Comparison of ENCODE assay signal across 27 cellular contexts in the genomic region with DNA sequence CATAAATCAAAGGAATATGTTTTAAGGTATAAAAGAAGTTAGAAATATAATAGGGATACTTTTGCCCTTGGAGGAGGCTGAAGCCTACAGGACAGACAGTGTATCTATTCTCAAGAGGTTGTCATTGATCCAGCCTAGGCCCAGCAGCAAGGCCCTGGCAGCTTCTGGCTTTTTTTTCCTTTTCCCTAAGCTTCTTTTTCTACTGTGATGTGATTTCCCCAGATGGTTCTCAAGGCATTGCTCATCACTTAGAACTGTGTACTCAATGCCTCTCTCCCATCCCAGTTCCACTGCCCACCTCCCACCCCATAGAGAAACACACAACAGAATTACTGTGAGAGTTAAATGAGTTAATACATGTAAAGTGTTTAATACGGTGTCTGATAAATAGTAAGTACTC.
A peak's percentile ranks its signal among the peaks of the same experiment; 100 is the strongest.
DNase-seq lines count a peak whose midpoint lies in the region; ATAC-seq and TF ChIP-seq lines count a peak whose summit lies in the region.
"Had no signal": no experiment of that assay in that cellular context is flagged by ENCODE, and none has a peak within 500 bp of the region (broad histone marks: within the 10 kb centered on the region; RNA-seq: fewer than 3 reads in every experiment).

No MANE protein-coding gene starts in this region.

- H3K36me3 ChIP-seq in HEK293 (ENCODE audit: control insufficient read depth in 2 of 2, insufficient read depth in 1 of 2, low read length in 2 of 2), result peaks cover 0 to 22% of the 10 kb centered on the region in 2 experiments; a peak in 1 of 3 replicates
- H3K36me3 ChIP-seq in brain microvascular endothelial cell (replicated peaks), result no peaks in the 10 kb centered on the region
- H3K36me3 ChIP-seq in MG63, result no peaks in the 10 kb centered on the region
- H3K36me3 ChIP-seq: ovary had no signal

- no peaks in the 10 kb centered on the region for H3K27me3 ChIP-seq in brain microvascular endothelial cell (replicated peaks)
- H3K27me3 ChIP-seq in MG63, result no peaks in the 10 kb centered on the region
- H3K27me3 ChIP-seq: ovary, right atrium auricular region had no signal

- DNase-seq in brain microvascular endothelial cell (peak; percentile 22), fibroblast of the conjunctiva (ENCODE audit: low read depth) (peak; percentile 42), substantia nigra (lab: John Stamatoyannopoulos, UW) (no peak), chondrocyte (ENCODE audit: low spot score) (no peak), MG63 (no peak)
- DNase-seq: activated CD4-positive, alpha-beta T cell treated with anti-CD3 and anti-CD28 coated beads, Interleukin-2, amount 50 U/mL, for 48 hours; activated CD8-positive, alpha-beta memory T cell treated with anti-CD3 and anti-CD28 coated beads, Interleukin-2, amount 50 U/mL, for 4 hours; activated naive CD4-positive, alpha-beta T cell treated with anti-CD3 and anti-CD28 coated beads, Interleukin-2, amount 50 U/mL, for 16 hours; aorta; H7; left ventricle myocardium superior; midbrain; natural killer cell; NCI-H2081 treated with DMSO at 0.1 percent for 48 hours; NCI-H446; ovary; stimulated activated naive CD8-positive, alpha-beta T cell treated with anti-CD3 and anti-CD28 coated beads, Interleukin-15, Interleukin-2, amounts not matched to agents 100 U/mL and 50 U/mL, for 24 hours had no signal

- H3K9me3 ChIP-seq in HEK293 (ENCODE audit: control insufficient read depth, insufficient read depth, low read depth, low read length) (no peaks in the 10 kb centered on the region), MG63 (no peaks in the 10 kb centered on the region)
- H3K9me3 ChIP-seq: ovary, right atrium auricular region had no signal

- H3K27ac ChIP-seq in HEK293 (ENCODE audit: extremely low read depth, low read depth, low read length) (no peak overlapping the region), brain microvascular endothelial cell (peak overlapping the region; percentile 70), substantia nigra (ENCODE audit: low read depth, low read length, poor library complexity, severe bottlenecking) (peak overlapping the region; percentile 50)
- H3K27ac ChIP-seq: ovary, right atrium auricular region had no signal

- ATAC-seq in GM19035 (IDR thresholded peaks at IDR 0.05; ENCODE audit: unreplicated experiment), result no peak
- ATAC-seq: left ventricle myocardium superior; natural killer cell; Right ventricle myocardium inferior; stimulated activated naive CD8-positive, alpha-beta T cell treated with anti-CD3 and anti-CD28 coated beads, Interleukin-15, Interleukin-2, amounts not matched to agents 100 U/mL and 50 U/mL, for 24 hours; WTC11 had no signal

- no peaks in the 10 kb centered on the region for H3K9me3 Mint-ChIP-seq in chondrocyte (ENCODE audit: low read depth)
- H3K9me3 Mint-ChIP-seq: central memory CD8-positive, alpha-beta T cell; IgD-negative memory B cell; natural killer cell; T-helper 2 cell treated with Interferon-gamma antibody and Interleukin-4, amounts not matched to agents 5 μg/mL and 100 μg/mL, for 36 hours; type B pancreatic cell; WTC11 had no signal

- POLR2A ChIA-PET in HEK293 (lab: Yijun Ruan, JAX), result no interaction called here

- H3K4me1 ChIP-seq in HEK293 (ENCODE audit: control insufficient read depth, insufficient read depth, low read length), result no peaks in the 10 kb centered on the region
- H3K4me1 ChIP-seq: right atrium auricular region had no signal

- H3K4me1 Mint-ChIP-seq in chondrocyte (ENCODE audit: low read depth), result peaks cover 16% of the 10 kb centered on the region
- H3K4me1 Mint-ChIP-seq: central memory CD8-positive, alpha-beta T cell had no signal

- no peak overlapping the region for H3K27ac Mint-ChIP-seq in chondrocyte (ENCODE audit: unreplicated experiment)
- H3K27ac Mint-ChIP-seq: B cell; IgD-negative memory B cell; natural killer cell; T-helper 2 cell treated with Interferon-gamma antibody and Interleukin-4, amounts not matched to agents 5 μg/mL and 100 μg/mL, for 36 hours; type B pancreatic cell had no signal

- CTCF ChIA-PET in HEK293 (lab: Yijun Ruan, JAX), result no interaction called here

- H3K36me3 Mint-ChIP-seq in chondrocyte (ENCODE audit: low read depth), result no peaks in the 10 kb centered on the region
- H3K36me3 Mint-ChIP-seq: natural killer cell had no signal

- H3K4me3 Mint-ChIP-seq in chondrocyte (ENCODE audit: unreplicated experiment), result no peak overlapping the region
- H3K4me3 Mint-ChIP-seq: B cell; central memory CD8-positive, alpha-beta T cell; IgD-negative memory B cell; natural killer cell; T-helper 2 cell treated with Interferon-gamma antibody and Interleukin-4, amounts not matched to agents 5 μg/mL and 100 μg/mL, for 36 hours; type B pancreatic cell; WTC11 had no signal

- H3K4me3 ChIP-seq in HEK293 (ENCODE audit: low read depth, low read length) (no peak overlapping the region), brain microvascular endothelial cell (ENCODE audit: low read depth, low read length) (no peak overlapping the region), MG63 (no peak overlapping the region)
- H3K4me3 ChIP-seq: ovary, right atrium auricular region had no signal

- TF ChIP-seq CTCF in HEK293 (tag by site-specific recombination; IDR thresholded peaks at IDR 0.05), result no peak
- no peak for TF ChIP-seq CTCF in brain microvascular endothelial cell (IDR thresholded peaks at IDR 0.05; ENCODE audit: low read depth, low read length, missing control alignments)
- no peak for TF ChIP-seq CTCF in chondrocyte (IDR thresholded peaks at IDR 0.05)

- in situ Hi-C loops in brain microvascular endothelial cell (cut with HindIII; ENCODE audit: low pct_ligation_motif_present, low sequenced_read_pairs), result no loop called here

- no peaks in the 10 kb centered on the region for H3K27me3 Mint-ChIP-seq in chondrocyte (ENCODE audit: low read depth)
- H3K27me3 Mint-ChIP-seq: B cell; central memory CD8-positive, alpha-beta T cell; IgD-negative memory B cell; type B pancreatic cell had no signal

TF ChIP-seq in HEK293, 187 proteins besides CTCF, POLR2A, EP300 and RAD21:
- TF ChIP-seq, protein P1, sequence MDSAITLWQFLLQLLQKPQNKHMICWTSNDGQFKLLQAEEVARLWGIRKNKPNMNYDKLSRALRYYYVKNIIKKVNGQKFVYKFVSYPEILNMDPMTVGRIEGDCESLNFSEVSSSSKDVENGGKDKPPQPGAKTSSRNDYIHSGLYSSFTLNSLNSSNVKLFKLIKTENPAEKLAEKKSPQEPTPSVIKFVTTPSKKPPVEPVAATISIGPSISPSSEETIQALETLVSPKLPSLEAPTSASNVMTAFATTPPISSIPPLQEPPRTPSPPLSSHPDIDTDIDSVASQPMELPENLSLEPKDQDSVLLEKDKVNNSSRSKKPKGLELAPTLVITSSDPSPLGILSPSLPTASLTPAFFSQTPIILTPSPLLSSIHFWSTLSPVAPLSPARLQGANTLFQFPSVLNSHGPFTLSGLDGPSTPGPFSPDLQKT (IDR thresholded peaks at IDR 0.05; ENCODE audit: borderline replicate concordance, low read depth, low read length), result no peak
- TF ChIP-seq ZNF37A (tag by site-specific recombination; IDR thresholded peaks at IDR 0.05) (no peak), ZXDB (tag by site-specific recombination; IDR thresholded peaks at IDR 0.05) (no peak), YY2 (tag by site-specific recombination; IDR thresholded peaks at IDR 0.05) (no peak), ZNF549 (tag by site-specific recombination; IDR thresholded peaks at IDR 0.05) (0 out of 2 replicates have a peak, but pooled peaks have one; percentile 67)
TF ChIP-seq in HEK293: peak in this region for 1.

Comparison
In these comparisons a context has a peak if more than half of its experiments do, and no peak if none do; other contexts are left out.
1. DNase-seq: peak in brain microvascular endothelial cell (single experiment) and fibroblast of the conjunctiva (single experiment); none in substantia nigra (0 of 49), chondrocyte (single experiment) and MG63 (single experiment).